Comparison of ENCODE assay signal across 1 cellular context in the genomic region with DNA sequence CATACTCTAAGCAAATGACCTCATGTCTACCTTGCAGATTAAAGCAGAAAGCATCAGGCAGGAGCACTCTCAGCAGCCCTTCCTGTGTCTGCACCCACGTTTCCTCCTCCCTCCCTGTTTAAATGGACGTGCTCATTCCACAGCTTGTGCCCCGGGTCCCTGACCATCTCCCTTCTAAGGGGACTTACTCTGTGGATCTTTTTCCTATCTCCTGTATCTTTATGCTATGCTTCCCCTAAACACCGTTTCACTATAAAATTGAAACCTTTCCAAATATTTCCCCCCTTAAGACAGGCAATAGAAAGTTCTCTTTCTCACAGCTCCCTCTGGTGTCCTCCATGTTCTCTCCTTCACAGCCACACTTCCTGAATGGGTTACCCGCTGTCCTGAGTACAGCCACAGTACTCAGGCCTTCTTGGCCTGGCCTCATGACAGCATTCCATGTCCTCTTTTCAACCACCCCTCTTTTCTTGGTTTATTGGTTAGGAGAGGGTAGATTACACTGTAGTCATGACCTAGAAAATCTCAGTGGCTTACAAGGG.
TF ChIP-seq lines count a peak whose summit lies in the region.

No MANE protein-coding gene starts in this region.

TF ChIP-seq in H1, 55 proteins besides CTCF, POLR2A, EP300 and RAD21:
- TF ChIP-seq MAX (IDR thresholded peaks at IDR 0.05) (no peak), TBP (IDR thresholded peaks at IDR 0.05; ENCODE audit: low read depth, low read length) (no peak)
